1 cellular context compared by ENCODE assay signal in genomic region chr4:184237612-184238011, GRCh38.
TF ChIP-seq lines count a peak whose summit lies in the region.

No MANE protein-coding gene starts in this region.

TF ChIP-seq in SK-N-SH, 30 proteins besides CTCF, POLR2A, EP300 and RAD21 (continued from another document):
- TF ChIP-seq REST (IDR thresholded peaks at IDR 0.05; ENCODE audit: low read depth, low read length) (no peak), GABPA (IDR thresholded peaks at IDR 0.05; ENCODE audit: low read depth) (no peak), TCF12 (IDR thresholded peaks at IDR 0.05) (no peak)
